In the genomic region with DNA sequence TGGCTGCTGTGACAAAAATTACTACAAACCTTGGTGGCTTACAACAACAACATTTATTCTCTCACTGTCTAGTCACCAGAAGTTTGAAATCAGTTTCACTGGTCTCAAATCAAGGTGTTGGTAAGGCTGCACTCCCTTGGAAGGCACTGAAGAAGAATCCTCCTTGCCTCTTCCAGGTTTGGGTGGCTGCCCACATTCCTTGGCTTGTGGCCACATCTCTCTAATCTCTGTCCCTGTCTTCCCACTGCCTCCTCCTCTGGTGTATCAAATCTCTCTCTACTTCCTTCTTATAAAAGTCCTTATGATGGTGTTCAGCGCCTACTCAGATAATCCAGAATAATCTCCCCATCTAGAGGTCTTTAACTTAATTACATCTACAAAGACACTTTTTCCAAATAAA, we compare ENCODE assay signal across 22 cellular contexts. TPM values are rescaled to one million over a fixed set of nuclear protein-coding genes. Genes with fewer than 3 reads are reported as not detected.
DNase-seq lines count a peak whose midpoint lies in the region; ATAC-seq and TF ChIP-seq lines count a peak whose summit lies in the region.
"Had no signal": no experiment of that assay in that cellular context is flagged by ENCODE, and none has a peak within 500 bp of the region (broad histone marks: within the 10 kb centered on the region; RNA-seq: fewer than 3 reads in every experiment).

No MANE protein-coding gene starts in this region.

- peaks cover 0 to 6% of the 10 kb centered on the region in 2 donors for H3K36me3 Mint-ChIP-seq in activated naive CD4-positive, alpha-beta T cell treated with anti-CD3 and anti-CD28 coated beads, Interleukin-2, amount 50 U/mL, for 72 hours
- H3K36me3 Mint-ChIP-seq: CD4-positive, CD25-positive, alpha-beta regulatory T cell; T-cell had no signal

- DNase-seq in EH (ENCODE audit: low read depth) (peak; percentile 33), ELR (ENCODE audit: low read depth) (peak; percentile 27), PC-3 (peak; percentile 24), fibroblast of lung (ENCODE audit: low read depth in 2 of 2) (peak; percentile 15 to 30), DMS 273 (lab: John Stamatoyannopoulos, UW; ENCODE audit: unreplicated experiment) (no peak), NCI-H2081 treated with DMSO at 0.1 percent for 48 hours (lab: John Stamatoyannopoulos, UW) (no peak), SK-N-SH (no peak)
- DNase-seq in activated naive CD4-positive, alpha-beta T cell treated with anti-CD3 and anti-CD28 coated beads, Interleukin-2, amount 50 U/mL, for 72 hours (ENCODE audit: low spot score in 2 of 2) = no peak
- DNase-seq: ACHN; Caco-2; CD4-positive, CD25-positive, alpha-beta regulatory T cell; GM23248; NCI-H1092 treated with DMSO at 0.1 percent for 48 hours; NCI-H1694 treated with DMSO at 0.1 percent for 48 hours; NCI-H510A; Right ventricle myocardium superior; T-cell had no signal

- H3K27ac ChIP-seq in PC-3 (ENCODE audit: low read length) (no peak overlapping the region), fibroblast of lung (ENCODE audit: insufficient read depth, low read length) (no peak overlapping the region), SK-N-SH (ENCODE audit: low read depth in 2 of 2, low read length in 1 of 2) (no peak overlapping the region)
- H3K27ac ChIP-seq: GM23248, HL-60, SK-N-MC had no signal

- BruUV-seq in PC-3 (replicated peaks; lab: Mats Ljungman, UMichigan) = no TSS peak

- H3K4me3 ChIP-seq in PC-3 (ENCODE audit: low read length) (no peak overlapping the region), fibroblast of lung (replicated peaks in 1 of 4; ENCODE audit: control extremely low read depth in 1 of 4, insufficient read depth in 1 of 4, low read depth in 3 of 4, low read length in 4 of 4) (no peak overlapping the region), SK-N-SH (ENCODE audit: low read depth in 2 of 2, low read length in 1 of 2) (no peak overlapping the region)
- H3K4me3 ChIP-seq: GM12878, GM23248, SK-N-MC had no signal

- H3K9me2 ChIP-seq in PC-3 (replicated peaks; ENCODE audit: low read length) (no peaks in the 10 kb centered on the region), SK-N-SH (0 out of 2 replicates have a peak, but pooled peaks cover 4% of the 10 kb centered on the region)

- H3K9ac ChIP-seq in PC-3 (ENCODE audit: low read length) (no peak overlapping the region), fibroblast of lung (ENCODE audit: insufficient read depth, low read length) (no peak overlapping the region), SK-N-SH (no peak overlapping the region)
- H3K9ac ChIP-seq: GM23248 had no signal

- no peak overlapping the region for H3K27ac Mint-ChIP-seq in activated naive CD4-positive, alpha-beta T cell treated with anti-CD3 and anti-CD28 coated beads, Interleukin-2, amount 50 U/mL, for 72 hours
- H3K27ac Mint-ChIP-seq: CD4-positive, CD25-positive, alpha-beta regulatory T cell; T-cell had no signal

- no peaks in the 10 kb centered on the region for H3K9me3 ChIP-seq in PC-3 (ENCODE audit: low read length)
- no peaks in the 10 kb centered on the region for H3K9me3 ChIP-seq in fibroblast of lung (ENCODE audit: control insufficient read depth, insufficient read depth, low read depth, low read length)
- peaks cover 10% of the 10 kb centered on the region; the same call in 1 of the 2 replicates for H3K9me3 ChIP-seq in SK-N-SH

- no peaks in the 10 kb centered on the region for H4K20me1 ChIP-seq in PC-3 (ENCODE audit: low read length)
- H4K20me1 ChIP-seq in fibroblast of lung (ENCODE audit: control insufficient read depth, extremely low read depth, insufficient read depth, low read length) = no peaks in the 10 kb centered on the region
- no peaks in the 10 kb centered on the region for H4K20me1 ChIP-seq in SK-N-SH (ENCODE audit: insufficient read depth)

- H3K36me3 ChIP-seq in PC-3 (ENCODE audit: low read depth, low read length) (no peaks in the 10 kb centered on the region), fibroblast of lung (ENCODE audit: control insufficient read depth, insufficient read depth, low read length) (no peaks in the 10 kb centered on the region), SK-N-SH (replicated peaks in 1 of 2; ENCODE audit: control insufficient read depth in 1 of 2, insufficient read depth in 2 of 2, low read length in 1 of 2) (no peaks in the 10 kb centered on the region)

- H3K9me3 Mint-ChIP-seq in activated naive CD4-positive, alpha-beta T cell treated with anti-CD3 and anti-CD28 coated beads, Interleukin-2, amount 50 U/mL, for 72 hours = peaks cover 19 to 30% of the 10 kb centered on the region in 2 donors

- TF ChIP-seq EP300 in SK-N-SH (IDR thresholded peaks at IDR 0.05; ENCODE audit: borderline replicate concordance in 1 of 2, low read depth in 1 of 2, low read length in 1 of 2) = no peak

- WGBS in SK-N-SH (ENCODE audit: low lambda C conversion rate) = 68% methylated on average over 1 of the region's 1 CpG

- H3K4me1 ChIP-seq in PC-3 (ENCODE audit: insufficient read depth, low read length) (0 out of 2 replicates have a peak, but pooled peaks cover 3% of the 10 kb centered on the region), fibroblast of lung (ENCODE audit: control insufficient read depth, extremely low read depth, insufficient read depth, low read length) (no peaks in the 10 kb centered on the region), SK-N-SH (ENCODE audit: control insufficient read depth in 1 of 2, insufficient read depth in 2 of 2, low read depth in 1 of 2, low read length in 1 of 2) (no peaks in the 10 kb centered on the region)

- no peak overlapping the region for H2AFZ ChIP-seq in PC-3 (ENCODE audit: low read length)
- no peak overlapping the region for H2AFZ ChIP-seq in fibroblast of lung (ENCODE audit: low read length)
- H2AFZ ChIP-seq in SK-N-SH (ENCODE audit: low read depth) = no peak overlapping the region
- H2AFZ ChIP-seq: GM23248 had no signal

- intact Hi-C loops in PC-3 (cut with micrococcal nuclease) = no loop called here

- CTCF ChIA-PET in PC-3 (lab: Charles Lee) (no interaction called here), SK-N-SH (lab: Yijun Ruan, JAX) (no interaction called here)

- TF ChIP-seq CTCF in PC-3 (conservative IDR thresholded peaks at IDR 0.05; ENCODE audit: low read depth, low read length) (no peak), fibroblast of lung (conservative IDR thresholded peaks at IDR 0.05 in 1 of 2, IDR thresholded peaks at IDR 0.05 in 1 of 2; ENCODE audit: low read depth in 1 of 2, low read length in 2 of 2) (no peak), SK-N-SH (IDR thresholded peaks at IDR 0.05) (no peak)

- H3K27me3 ChIP-seq in PC-3 (ENCODE audit: low read length) = no peaks in the 10 kb centered on the region
- H3K27me3 ChIP-seq in fibroblast of lung (ENCODE audit: control insufficient read depth, insufficient read depth, low read length) = no peaks in the 10 kb centered on the region
- no peaks in the 10 kb centered on the region for H3K27me3 ChIP-seq in SK-N-SH (ENCODE audit: insufficient read depth)

- POLR2A ChIA-PET in PC-3 (lab: Charles Lee; ENCODE audit: unreplicated experiment) = no interaction called here
- POLR2A ChIA-PET in SK-N-SH (lab: Yijun Ruan, JAX) = no interaction called here

- H3K79me2 ChIP-seq in PC-3 (ENCODE audit: low read length) (no peaks in the 10 kb centered on the region), fibroblast of lung (ENCODE audit: control insufficient read depth, insufficient read depth, low read length) (no peaks in the 10 kb centered on the region), SK-N-SH (ENCODE audit: insufficient read depth) (no peaks in the 10 kb centered on the region)

- no peak for TF ChIP-seq RAD21 in SK-N-SH (IDR thresholded peaks at IDR 0.05; ENCODE audit: low read length)

- no peak overlapping the region for H3K4me2 ChIP-seq in PC-3 (ENCODE audit: low read length)
- no peak overlapping the region for H3K4me2 ChIP-seq in fibroblast of lung (ENCODE audit: extremely low read depth, insufficient read depth, low read length)
- H3K4me2 ChIP-seq in SK-N-SH = no peak overlapping the region

- no peak for ATAC-seq in PC-3
- no peak for ATAC-seq in activated naive CD4-positive, alpha-beta T cell treated with anti-CD3 and anti-CD28 coated beads, Interleukin-2, amount 50 U/mL, for 72 hours
- ATAC-seq: GM12878, HCT116, Panc1, T-cell had no signal

- H3F3A ChIP-seq in PC-3 (ENCODE audit: low read length, unreplicated experiment) = no peaks in the 10 kb centered on the region
- no peaks in the 10 kb centered on the region for H3F3A ChIP-seq in SK-N-SH (replicated peaks; ENCODE audit: insufficient read depth)

TF ChIP-seq in SK-N-SH, 30 proteins besides CTCF, POLR2A, EP300 and RAD21 (continues in another document):
- TF ChIP-seq FOXM1 (IDR thresholded peaks at IDR 0.05; ENCODE audit: low read depth) (no peak), ELF1 (IDR thresholded peaks at IDR 0.05) (no peak), SMC3 (IDR thresholded peaks at IDR 0.05; ENCODE audit: low read depth, low read length) (no peak), FOXJ3 (CRISPR knock-in tag; IDR thresholded peaks at IDR 0.05) (no peak), RXRA (IDR thresholded peaks at IDR 0.05; ENCODE audit: borderline replicate concordance, low read depth) (no peak), PBX3 (IDR thresholded peaks at IDR 0.05) (no peak)

RNA-seq across cellular contexts. Expression of gene PLCZ1, which starts 31.0 kb away (rescaled TPM):
- total RNA-seq in PC-3 (2014; rRNA removed) = not detected in 2 replicates
- total RNA-seq in fibroblast of lung = not detected in 2 replicates
- polyA plus RNA-seq in fibroblast of lung = not detected in 2 replicates
- polyA plus RNA-seq in fibroblast of lung (2012) = not detected in 2 replicates
- polyA minus RNA-seq in fibroblast of lung (ENCODE audit: low replicate concordance) = not detected in 2 replicates
- total RNA-seq in activated naive CD4-positive, alpha-beta T cell treated with anti-CD3 and anti-CD28 coated beads, Interleukin-2, amount 50 U/mL, for 72 hours = not detected
- polyA plus RNA-seq in SK-N-SH (2012; rRNA removed) = 0.05 and 0.15 TPM in 2 replicates
- polyA plus RNA-seq in SK-N-SH (2012; cell fraction: cytosol; rRNA removed) = 0.04 and 0.08 TPM in 2 replicates
- polyA plus RNA-seq in SK-N-SH (2012; cell fraction: nucleus; rRNA removed) = 0.38 and 0.98 TPM in 2 replicates
- total RNA-seq: Caco-2; CD4-positive, CD25-positive, alpha-beta regulatory T cell; GM12878; GM23248; Right ventricle myocardium superior; T-cell had no signal
- polyA plus RNA-seq: CD4-positive, CD25-positive, alpha-beta regulatory T cell; GM12878; GM23248 had no signal

RNA-seq across cellular contexts. Expression of gene CAPZA3, which starts 31.1 kb away (rescaled TPM):
- total RNA-seq in PC-3 (2014; rRNA removed) (not detected in 2 replicates), fibroblast of lung (not detected in 2 replicates)
- polyA plus RNA-seq in fibroblast of lung (not detected in 2 replicates), SK-N-SH (2012; rRNA removed) (not detected in 2 replicates)
- not detected in 2 replicates for polyA plus RNA-seq in fibroblast of lung (2012)
- polyA minus RNA-seq in fibroblast of lung (ENCODE audit: low replicate concordance) = not detected in 2 replicates
- total RNA-seq in activated naive CD4-positive, alpha-beta T cell treated with anti-CD3 and anti-CD28 coated beads, Interleukin-2, amount 50 U/mL, for 72 hours = not detected
- not detected in 2 replicates for polyA plus RNA-seq in SK-N-SH (2012; cell fraction: cytosol; rRNA removed)
- not detected in 2 replicates for polyA plus RNA-seq in SK-N-SH (2012; cell fraction: nucleus; rRNA removed)
- total RNA-seq: Caco-2; CD4-positive, CD25-positive, alpha-beta regulatory T cell; GM12878; GM23248; Right ventricle myocardium superior; T-cell had no signal
- polyA plus RNA-seq: CD4-positive, CD25-positive, alpha-beta regulatory T cell; GM12878; GM23248 had no signal

Comparison
In these comparisons a context has a peak if more than half of its experiments do, and no peak if none do; other contexts are left out.
1. DNase-seq: peak in EH (single experiment), ELR (single experiment), PC-3 (single experiment) and fibroblast of lung (2 of 2); none in activated naive CD4-positive, alpha-beta T cell treated with anti-CD3 and anti-CD28 coated beads, Interleukin-2, amount 50 U/mL, for 72 hours (0 of 2), DMS 273 (single experiment), NCI-H2081 treated with DMSO at 0.1 percent for 48 hours (single experiment) and SK-N-SH (single experiment).